13 cellular contexts compared by ENCODE assay signal in the genomic region with DNA sequence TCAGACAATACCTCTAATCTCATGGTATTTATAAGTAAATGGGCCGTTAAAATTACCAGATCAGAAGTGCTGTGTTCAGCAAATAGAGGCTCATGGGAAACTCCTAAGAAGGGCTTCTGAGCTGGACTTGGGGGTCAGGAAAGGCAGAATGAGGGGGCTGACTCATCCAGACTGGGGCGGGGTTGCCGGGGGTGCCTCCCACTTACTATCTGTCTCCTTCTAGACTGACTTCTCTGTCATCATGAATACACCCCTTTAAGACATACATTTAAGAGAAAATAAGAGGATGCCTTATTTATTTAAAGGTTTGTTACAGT.
DNase-seq lines count a peak whose midpoint lies in the region; ATAC-seq, FAIRE-seq and TF ChIP-seq lines count a peak whose summit lies in the region.
"Had no signal": no experiment of that assay in that cellular context is flagged by ENCODE, and none has a peak within 500 bp of the region (broad histone marks: within the 10 kb centered on the region; RNA-seq: fewer than 3 reads in every experiment).

No MANE protein-coding gene starts in this region.

- no peaks in the 10 kb centered on the region for H3K27me3 ChIP-seq in CD4-positive, alpha-beta memory T cell (ENCODE audit: insufficient read depth, low read length)

- no peaks in the 10 kb centered on the region for H3K9me3 ChIP-seq in CD4-positive, alpha-beta memory T cell (ENCODE audit: control insufficient read depth in 1 of 2, low read length in 2 of 2)

- DNase-seq in NCI-H226 (peak; percentile 25), dermis blood vessel endothelial cell (peak; percentile 54), omental fat pad (ENCODE audit: low spot score) (no peak), posterior vena cava (ENCODE audit: low spot score) (no peak)
- DNase-seq in activated CD4-positive, alpha-beta memory T cell treated with anti-CD3 and anti-CD28 coated beads, Interleukin-2, amount 10 ng/mL, durations not matched to agents 7 days and 5 days: no peak
- no peak for DNase-seq in CD4-positive, alpha-beta memory T cell
- DNase-seq: activated CD4-positive, CD25-positive, alpha-beta regulatory T cell; activated naive CD8-positive, alpha-beta T cell treated with anti-CD3 and anti-CD28 coated beads for 36 hours; NCI-H1092 had no signal

- peaks cover 5% of the 10 kb centered on the region for H3K9me3 Mint-ChIP-seq in activated CD4-positive, alpha-beta memory T cell treated with anti-CD3 and anti-CD28 coated beads, Interleukin-2, amount 10 ng/mL, durations not matched to agents 7 days and 5 days
- peaks cover 0 to 12% (median 3%) of the 10 kb centered on the region in 8 donors for H3K9me3 Mint-ChIP-seq in CD4-positive, alpha-beta memory T cell
- H3K9me3 Mint-ChIP-seq: activated naive CD8-positive, alpha-beta T cell treated with anti-CD3 and anti-CD28 coated beads for 36 hours had no signal

- no peak for TF ChIP-seq CTCF in omental fat pad (IDR thresholded peaks at IDR 0.05)

- H3K4me3 ChIP-seq in CD4-positive, alpha-beta memory T cell (ENCODE audit: low read length in 2 of 2): no peak overlapping the region

- no peak overlapping the region for H3K4me3 Mint-ChIP-seq in activated CD4-positive, alpha-beta memory T cell treated with anti-CD3 and anti-CD28 coated beads, Interleukin-2, amount 10 ng/mL, durations not matched to agents 7 days and 5 days
- H3K4me3 Mint-ChIP-seq in CD4-positive, alpha-beta memory T cell: no peak overlapping the region
- H3K4me3 Mint-ChIP-seq: activated naive CD8-positive, alpha-beta T cell treated with anti-CD3 and anti-CD28 coated beads for 36 hours had no signal

- intact Hi-C loops in posterior vena cava (cut with DNase I): loop anchor here in 1 of 2 donors (5.0 kb wide), 1 partner anchor 90 kb away; no protein-coding TSS in a partner anchor
- intact Hi-C loops in CD4-positive, alpha-beta memory T cell (cut with micrococcal nuclease): no loop called here

- no peak overlapping the region for H3K27ac ChIP-seq in CD4-positive, alpha-beta memory T cell (ENCODE audit: low read depth, low read length)
- H3K27ac ChIP-seq: C4-2B had no signal

- peaks cover 8% of the 10 kb centered on the region for H3K4me1 Mint-ChIP-seq in activated CD4-positive, alpha-beta memory T cell treated with anti-CD3 and anti-CD28 coated beads, Interleukin-2, amount 10 ng/mL, durations not matched to agents 7 days and 5 days
- peaks cover 8 to 19% (median 10%) of the 10 kb centered on the region in 4 donors for H3K4me1 Mint-ChIP-seq in CD4-positive, alpha-beta memory T cell

- CTCF ChIA-PET in activated CD4-positive, alpha-beta memory T cell treated with anti-CD3 and anti-CD28 coated beads, Interleukin-2, amount 10 ng/mL, durations not matched to agents 7 days and 5 days (lab: Charles Lee): no interaction called here
- CTCF ChIA-PET in CD4-positive, alpha-beta memory T cell (lab: Charles Lee; ENCODE audit: partially characterized antibody): no interaction called here

- H3K27me3 Mint-ChIP-seq in activated CD4-positive, alpha-beta memory T cell treated with anti-CD3 and anti-CD28 coated beads, Interleukin-2, amount 10 ng/mL, durations not matched to agents 7 days and 5 days: peaks cover 2% of the 10 kb centered on the region
- H3K27me3 Mint-ChIP-seq in CD4-positive, alpha-beta memory T cell: peaks cover 0 to 5% of the 10 kb centered on the region in 2 donors

- H3K4me1 ChIP-seq in CD4-positive, alpha-beta memory T cell (ENCODE audit: insufficient read depth, low read length): no peaks in the 10 kb centered on the region

- FAIRE-seq in A204.1 (lab: Jason Lieb, UNC): peak; percentile 89
- FAIRE-seq: GM12891 had no signal

- no peaks in the 10 kb centered on the region for H3K36me3 Mint-ChIP-seq in activated CD4-positive, alpha-beta memory T cell treated with anti-CD3 and anti-CD28 coated beads, Interleukin-2, amount 10 ng/mL, durations not matched to agents 7 days and 5 days (ENCODE audit: low read depth)
- H3K36me3 Mint-ChIP-seq in CD4-positive, alpha-beta memory T cell: no peaks in the 10 kb centered on the region
- H3K36me3 Mint-ChIP-seq: activated naive CD8-positive, alpha-beta T cell treated with anti-CD3 and anti-CD28 coated beads for 36 hours had no signal

- ATAC-seq in omental fat pad (ENCODE audit: low FRiP score) (peak; percentile 46), GM21529 (IDR thresholded peaks at IDR 0.05; ENCODE audit: unreplicated experiment) (no peak)

- POLR2A ChIA-PET in activated CD4-positive, alpha-beta memory T cell treated with anti-CD3 and anti-CD28 coated beads, Interleukin-2, amount 10 ng/mL, durations not matched to agents 7 days and 5 days (lab: Charles Lee): no interaction called here
- POLR2A ChIA-PET in CD4-positive, alpha-beta memory T cell (lab: Charles Lee; ENCODE audit: partially characterized antibody): no interaction called here

- H3K36me3 ChIP-seq in CD4-positive, alpha-beta memory T cell (ENCODE audit: insufficient read depth, low read length): no peaks in the 10 kb centered on the region

- H3K27ac Mint-ChIP-seq in activated CD4-positive, alpha-beta memory T cell treated with anti-CD3 and anti-CD28 coated beads, Interleukin-2, amount 10 ng/mL, durations not matched to agents 7 days and 5 days: no peak overlapping the region
- H3K27ac Mint-ChIP-seq in CD4-positive, alpha-beta memory T cell: no peak overlapping the region
- H3K27ac Mint-ChIP-seq: activated naive CD8-positive, alpha-beta T cell treated with anti-CD3 and anti-CD28 coated beads for 36 hours had no signal

Comparison
In these comparisons a context has a peak if more than half of its experiments do, and no peak if none do; other contexts are left out.
1. DNase-seq: peak in NCI-H226 (single experiment) and dermis blood vessel endothelial cell (single experiment); none in omental fat pad (single experiment), posterior vena cava (single experiment), activated CD4-positive, alpha-beta memory T cell treated with anti-CD3 and anti-CD28 coated beads, Interleukin-2, amount 10 ng/mL, durations not matched to agents 7 days and 5 days (single experiment) and CD4-positive, alpha-beta memory T cell (0 of 5).